Comparison of ENCODE assay signal across 8 cellular contexts in genomic region chr17:4740025-4740351, GRCh38. TPM values are rescaled to one million over a fixed set of nuclear protein-coding genes. Genes with fewer than 3 reads are reported as not detected.
A peak's percentile ranks its signal among the peaks of the same experiment; 100 is the strongest.
DNase-seq lines count a peak whose midpoint lies in the region; ATAC-seq and TF ChIP-seq lines count a peak whose summit lies in the region.

No MANE protein-coding gene starts in this region.

- intact Hi-C loops in prostate gland (cut with DNase I), result no loop called here

- H3K27ac ChIP-seq in DOHH2 (ENCODE audit: low read depth, low read length) (no peak overlapping the region), SU-DHL-6 (ENCODE audit: low read depth, low read length) (no peak overlapping the region), prostate gland (peak overlapping the region; percentile 75 to 78)

- H3K79me2 ChIP-seq in DOHH2 (ENCODE audit: control insufficient read depth, low read length), result no peaks in the 10 kb centered on the region
- H3K79me2 ChIP-seq in SU-DHL-6 (ENCODE audit: insufficient read depth, low read length), result no peaks in the 10 kb centered on the region

- no peak overlapping the region for H2AFZ ChIP-seq in SU-DHL-6 (ENCODE audit: low read depth, low read length, severe bottlenecking)

- peak overlapping the region; percentile 62 for H3K4me3 ChIP-seq in DOHH2 (ENCODE audit: low read length)
- peak overlapping the region; percentile 51 for H3K4me3 ChIP-seq in SU-DHL-6 (ENCODE audit: insufficient read depth, low read length, poor library complexity, severe bottlenecking)
- H3K4me3 ChIP-seq in fibroblast of the aortic adventitia (ENCODE audit: low read depth, low read length), result peak overlapping the region; percentile 74
- H3K4me3 ChIP-seq in prostate gland, result peak overlapping the region; percentile 59 to 71
- no peak overlapping the region for H3K4me3 ChIP-seq in BE2C (ENCODE audit: low read depth, low read length)

- peak overlapping the region; percentile 74 for H3K4me2 ChIP-seq in DOHH2 (ENCODE audit: low read length)
- H3K4me2 ChIP-seq in SU-DHL-6 (ENCODE audit: low read depth, low read length, poor library complexity, severe bottlenecking), result peak overlapping the region; percentile 65

- H3F3A ChIP-seq in DOHH2 (ENCODE audit: control insufficient read depth, insufficient read depth) (0 out of 2 replicates have a peak, but pooled peaks cover 2% of the 10 kb centered on the region), SU-DHL-6 (ENCODE audit: insufficient read depth) (no peaks in the 10 kb centered on the region)

- TF ChIP-seq POLR2A in prostate gland (IDR thresholded peaks at IDR 0.05), result no peak

- DNase-seq in fibroblast of the aortic adventitia (ENCODE audit: low read depth) (no peak), prostate gland (ENCODE audit: low spot score) (no peak), BE2C (no peak), CD1c-positive myeloid dendritic cell (ENCODE audit: extremely low spot score) (no peak), ureter (ENCODE audit: low spot score) (no peak)

- H3K27me3 ChIP-seq in DOHH2 (ENCODE audit: control insufficient read depth, low read length) (peaks cover 35% of the 10 kb centered on the region), SU-DHL-6 (ENCODE audit: low read length) (no peaks in the 10 kb centered on the region), prostate gland (replicated peaks; ENCODE audit: insufficient read depth) (no peaks in the 10 kb centered on the region), BE2C (peaks cover 33% of the 10 kb centered on the region)

- ATAC-seq in HG03439 (IDR thresholded peaks at IDR 0.05; ENCODE audit: unreplicated experiment), result no peak

- 3% methylated on average over 12 of the region's 13 CpGs for WGBS in prostate gland

- no peaks in the 10 kb centered on the region for H3K36me3 ChIP-seq in DOHH2 (ENCODE audit: control insufficient read depth, low read length)
- H3K36me3 ChIP-seq in SU-DHL-6 (ENCODE audit: low read length), result no peaks in the 10 kb centered on the region
- H3K36me3 ChIP-seq in prostate gland, result no peaks in the 10 kb centered on the region
- H3K36me3 ChIP-seq in BE2C, result no peaks in the 10 kb centered on the region

- TF ChIP-seq CTCF in DOHH2 (IDR thresholded peaks at IDR 0.05; ENCODE audit: low read depth, low read length, poor library complexity, severe bottlenecking), result no peak
- no peak for TF ChIP-seq CTCF in SU-DHL-6 (IDR thresholded peaks at IDR 0.05; ENCODE audit: insufficient read depth, low read length, poor library complexity, severe bottlenecking)
- TF ChIP-seq CTCF in fibroblast of the aortic adventitia (IDR thresholded peaks at IDR 0.05; ENCODE audit: insufficient read depth, low read length), result no peak
- TF ChIP-seq CTCF in prostate gland (IDR thresholded peaks at IDR 0.05), result no peak
- no peak for TF ChIP-seq CTCF in BE2C (IDR thresholded peaks at IDR 0.05; ENCODE audit: low read depth, low read length)

- H3K9me3 ChIP-seq in DOHH2 (ENCODE audit: control insufficient read depth, insufficient read depth, low read length), result no peaks in the 10 kb centered on the region
- no peaks in the 10 kb centered on the region for H3K9me3 ChIP-seq in SU-DHL-6 (ENCODE audit: insufficient read depth, low read length)
- no peaks in the 10 kb centered on the region for H3K9me3 ChIP-seq in prostate gland
- H3K9me3 ChIP-seq in BE2C, result no peaks in the 10 kb centered on the region

- no peaks in the 10 kb centered on the region; the same call in 1 of the 2 replicates for H4K20me1 ChIP-seq in DOHH2 (ENCODE audit: control insufficient read depth, insufficient read depth, low read depth, low read length)
- no peaks in the 10 kb centered on the region for H4K20me1 ChIP-seq in SU-DHL-6 (ENCODE audit: low read depth, low read length)

- H3K9ac ChIP-seq in SU-DHL-6 (ENCODE audit: low read length), result peak overlapping the region; percentile 47

- H3K9me2 ChIP-seq in DOHH2 (replicated peaks; ENCODE audit: control insufficient read depth, low read length) (no peaks in the 10 kb centered on the region), SU-DHL-6 (replicated peaks; ENCODE audit: insufficient read depth, low read length) (no peaks in the 10 kb centered on the region)

- H3K4me1 ChIP-seq in DOHH2 (ENCODE audit: control insufficient read depth, low read length) (peaks cover 22% of the 10 kb centered on the region), prostate gland (replicated peaks) (no peaks in the 10 kb centered on the region), BE2C (no peaks in the 10 kb centered on the region)

RNA-seq across cellular contexts. Expression of gene CXCL16, which starts 0.3 kb away (rescaled TPM):
- total RNA-seq in fibroblast of the aortic adventitia (ENCODE audit: low replicate concordance) (2.6 TPM in 2 replicates), prostate gland (10 to 100 TPM; 27.9 to 36.0 TPM), ureter (26.8 TPM)
- polyA plus RNA-seq in BE2C (2012; ENCODE audit: insufficient read depth, insufficient read length, low read depth), result 0.99 TPM

RNA-seq across cellular contexts. Expression of gene ZMYND15, which starts 0.4 kb away (rescaled TPM):
- 0.18 TPM in 1 of 2 replicates, not detected in the other for total RNA-seq in fibroblast of the aortic adventitia (ENCODE audit: low replicate concordance)
- total RNA-seq in prostate gland, result 1 to 10 TPM in 1 of 2 donors, under 1 TPM in 1; 0.91 to 7.3 TPM
- not detected for polyA plus RNA-seq in BE2C (2012; ENCODE audit: insufficient read depth, insufficient read length, low read depth)
- 1.7 TPM for total RNA-seq in ureter

RNA-seq across cellular contexts. Expression of gene MED11, which starts 8.8 kb away (rescaled TPM):
- total RNA-seq in fibroblast of the aortic adventitia (ENCODE audit: low replicate concordance) (12.4 and 14.1 TPM in 2 replicates), prostate gland (10 to 100 TPM; 31.0 to 41.9 TPM), ureter (19.5 TPM)
- polyA plus RNA-seq in BE2C (2012; ENCODE audit: insufficient read depth, insufficient read length, low read depth), result 15.0 TPM

RNA-seq across cellular contexts. Expression of gene ARRB2, which starts 29.6 kb away (rescaled TPM):
- 8.9 and 13.3 TPM in 2 replicates for total RNA-seq in fibroblast of the aortic adventitia (ENCODE audit: low replicate concordance)
- 10 to 100 TPM; 12.5 to 30.1 TPM for total RNA-seq in prostate gland
- polyA plus RNA-seq in BE2C (2012; ENCODE audit: insufficient read depth, insufficient read length, low read depth), result 73.0 TPM
- total RNA-seq in ureter, result 40.8 TPM

RNA-seq across cellular contexts. Expression of gene TM4SF5, which starts 31.7 kb away (rescaled TPM):
- total RNA-seq in fibroblast of the aortic adventitia (ENCODE audit: low replicate concordance) (not detected in 2 replicates), prostate gland (not detected), ureter (not detected)
- not detected for polyA plus RNA-seq in BE2C (2012; ENCODE audit: insufficient read depth, insufficient read length, low read depth)

Comparison
In these comparisons a context has a peak if more than half of its experiments do, and no peak if none do; other contexts are left out.
1. H3K27ac ChIP-seq: peak in prostate gland (2 of 2); none in DOHH2 (single experiment) and SU-DHL-6 (single experiment).